ENCODE assay signal across 4 cellular contexts in genomic region chr22:45295004-45295403, GRCh38. TPM values are rescaled to one million over a fixed set of nuclear protein-coding genes. Genes with fewer than 3 reads are reported as not detected.
"Had no signal": no experiment of that assay in that cellular context is flagged by ENCODE, and none has a peak within 500 bp of the region (broad histone marks: within the 10 kb centered on the region; RNA-seq: fewer than 3 reads in every experiment).

No MANE protein-coding gene starts in this region.

RNA-seq across cellular contexts. Expression of gene UPK3A, which starts 10.3 kb away (rescaled TPM):
- total RNA-seq: GM23338, H9, HFFc6, HT1080 had no signal
